In genomic region chr19:2469102-2469914, GRCh38 we compare ENCODE assay signal across 11 cellular contexts. TPM values are rescaled to one million over a fixed set of nuclear protein-coding genes. Genes with fewer than 3 reads are reported as not detected.
DNase-seq lines count a peak whose midpoint lies in the region; ATAC-seq and TF ChIP-seq lines count a peak whose summit lies in the region.
"Had no signal": no experiment of that assay in that cellular context is flagged by ENCODE, and none has a peak within 500 bp of the region (broad histone marks: within the 10 kb centered on the region; RNA-seq: fewer than 3 reads in every experiment).

No MANE protein-coding gene starts in this region.

- peak; percentile 86 for ATAC-seq in activated naive CD8-positive, alpha-beta T cell treated with anti-CD3 and anti-CD28 coated beads, Interleukin-2, amount 50 U/mL, for 24 hours
- ATAC-seq in HG02938 (IDR thresholded peaks at IDR 0.05; ENCODE audit: unreplicated experiment) (no peak), HG03095 (IDR thresholded peaks at IDR 0.05; ENCODE audit: unreplicated experiment) (no peak)

- DNase-seq in EH (ENCODE audit: low read depth) = peak; percentile 78
- DNase-seq in activated naive CD8-positive, alpha-beta T cell treated with anti-CD3 and anti-CD28 coated beads, Interleukin-2, amount 50 U/mL, for 24 hours = peak; percentile 52
- DNase-seq in mesothelial cell of epicardium (ENCODE audit: low spot score in 2 of 2, unreplicated experiment in 2 of 2) = no peak
- DNase-seq in NAMALWA (ENCODE audit: low spot score) = no peak
- DNase-seq in AML-193 (lab: John Stamatoyannopoulos, UW) = no peak
- DNase-seq: central memory CD4-positive, alpha-beta T cell; NCI-H510A; ovary had no signal

- H3K9me3 Mint-ChIP-seq in IgD-negative memory B cell (no peaks in the 10 kb centered on the region), mesothelial cell of epicardium (no peaks in the 10 kb centered on the region)
- H3K9me3 Mint-ChIP-seq in activated naive CD8-positive, alpha-beta T cell treated with anti-CD3 and anti-CD28 coated beads, Interleukin-2, amount 50 U/mL, for 24 hours = no peaks in the 10 kb centered on the region

- H3K27me3 Mint-ChIP-seq in IgD-negative memory B cell = no peaks in the 10 kb centered on the region
- H3K27me3 Mint-ChIP-seq in activated naive CD8-positive, alpha-beta T cell treated with anti-CD3 and anti-CD28 coated beads, Interleukin-2, amount 50 U/mL, for 24 hours = peaks cover 5% of the 10 kb centered on the region
- no peaks in the 10 kb centered on the region for H3K27me3 Mint-ChIP-seq in mesothelial cell of epicardium (ENCODE audit: low read depth)

- H3K4me3 Mint-ChIP-seq in IgD-negative memory B cell = no peak overlapping the region
- H3K4me3 Mint-ChIP-seq in activated naive CD8-positive, alpha-beta T cell treated with anti-CD3 and anti-CD28 coated beads, Interleukin-2, amount 50 U/mL, for 24 hours = no peak overlapping the region
- H3K4me3 Mint-ChIP-seq in mesothelial cell of epicardium = no peak overlapping the region

- peak overlapping the region in 2 of 3 donors; percentile 31 to 43 for H3K27ac Mint-ChIP-seq in IgD-negative memory B cell
- H3K27ac Mint-ChIP-seq in activated naive CD8-positive, alpha-beta T cell treated with anti-CD3 and anti-CD28 coated beads, Interleukin-2, amount 50 U/mL, for 24 hours = no peak overlapping the region
- H3K27ac Mint-ChIP-seq in mesothelial cell of epicardium = peak overlapping the region; percentile 30

- H3K36me3 Mint-ChIP-seq in IgD-negative memory B cell (no peaks in the 10 kb centered on the region), mesothelial cell of epicardium (no peaks in the 10 kb centered on the region)
- H3K36me3 Mint-ChIP-seq in activated naive CD8-positive, alpha-beta T cell treated with anti-CD3 and anti-CD28 coated beads, Interleukin-2, amount 50 U/mL, for 24 hours (ENCODE audit: low read depth) = no peaks in the 10 kb centered on the region

- no peak for TF ChIP-seq CTCF in mesothelial cell of epicardium (IDR thresholded peaks at IDR 0.05; ENCODE audit: unreplicated experiment)

- H3K4me1 Mint-ChIP-seq in IgD-negative memory B cell (peaks cover 0 to 6% (median 4%) of the 10 kb centered on the region in 3 donors), mesothelial cell of epicardium (peaks cover 7% of the 10 kb centered on the region)
- H3K4me1 Mint-ChIP-seq in activated naive CD8-positive, alpha-beta T cell treated with anti-CD3 and anti-CD28 coated beads, Interleukin-2, amount 50 U/mL, for 24 hours = peaks cover 20% of the 10 kb centered on the region

RNA-seq across cellular contexts. Expression of gene GADD45B, which starts 6.6 kb away (rescaled TPM):
- 98.0 TPM for polyA plus RNA-seq in IgD-negative memory B cell
- total RNA-seq in mesothelial cell of epicardium = 80.0 to 84.4 TPM (median 84.1 TPM) in 3 replicates

RNA-seq across cellular contexts. Expression of gene LMNB2, which starts 12.5 kb away (rescaled TPM):
- 4.6 TPM for polyA plus RNA-seq in IgD-negative memory B cell
- 86.0 to 95.8 TPM (median 89.0 TPM) in 3 replicates for total RNA-seq in mesothelial cell of epicardium

RNA-seq across cellular contexts. Expression of gene TIMM13, which starts 41.9 kb away (rescaled TPM):
- polyA plus RNA-seq in IgD-negative memory B cell = 69.1 TPM
- 101 to 110 TPM (median 102 TPM) in 3 replicates for total RNA-seq in mesothelial cell of epicardium

Comparison
In these comparisons a context has a peak if more than half of its experiments do, and no peak if none do; other contexts are left out.
1. DNase-seq: peak in EH (single experiment) and activated naive CD8-positive, alpha-beta T cell treated with anti-CD3 and anti-CD28 coated beads, Interleukin-2, amount 50 U/mL, for 24 hours (single experiment); none in mesothelial cell of epicardium (0 of 2), NAMALWA (single experiment) and AML-193 (0 of 2).